Comparison of ENCODE assay signal across 8 cellular contexts in genomic region chr7:143380646-143381426, GRCh38. TPM values are rescaled to one million over a fixed set of nuclear protein-coding genes. Genes with fewer than 3 reads are reported as not detected.
A peak's percentile ranks its signal among the peaks of the same experiment; 100 is the strongest.
DNase-seq lines count a peak whose midpoint lies in the region; ATAC-seq lines count a peak whose summit lies in the region.

Gene ZYX, plus strand, starts transcription at chr7:143381345. Its CDS starts 227 bp downstream, at chr7:143381572.

- H3K4me1 Mint-ChIP-seq in CD4-positive, CD25-positive, alpha-beta regulatory T cell = peaks cover 28 to 40% (median 34%) of the 10 kb centered on the region in 4 donors

- peaks cover 0 to 1% (median 0%) of the 10 kb centered on the region in 7 donors for H3K9me3 Mint-ChIP-seq in CD4-positive, CD25-positive, alpha-beta regulatory T cell

- H3K36me3 Mint-ChIP-seq in CD4-positive, CD25-positive, alpha-beta regulatory T cell = peaks cover 4% of the 10 kb centered on the region

- ATAC-seq in CD4-positive, CD25-positive, alpha-beta regulatory T cell (ENCODE audit: low read depth in 2 of 2) = peak; percentile 80 to 81
- ATAC-seq in GM19452 (IDR thresholded peaks at IDR 0.05; ENCODE audit: unreplicated experiment) (peak; percentile 77), HG03575 (IDR thresholded peaks at IDR 0.05; ENCODE audit: extremely low read depth, insufficient number of reproducible peaks, low FRiP score, unreplicated experiment) (peak; percentile 31)

- H3K4me3 Mint-ChIP-seq in CD4-positive, CD25-positive, alpha-beta regulatory T cell = peak within 1 kb of the TSS; percentile 91 to 99 (median 94)

- no peaks in the 10 kb centered on the region for H3K27me3 Mint-ChIP-seq in CD4-positive, CD25-positive, alpha-beta regulatory T cell

- H3K27me3 ChIP-seq in CD4-positive, CD25-positive, alpha-beta regulatory T cell (ENCODE audit: control insufficient read depth, insufficient read depth, low read length) = no peaks in the 10 kb centered on the region
- H3K27me3 ChIP-seq in NT2/D1 (ENCODE audit: insufficient read depth, insufficient read length) (no peaks in the 10 kb centered on the region), endocrine pancreas (ENCODE audit: control insufficient read depth, insufficient read depth, low read length) (no peaks in the 10 kb centered on the region)

- peak within 1 kb of the TSS; percentile 91 for H3K4me3 ChIP-seq in CD4-positive, CD25-positive, alpha-beta regulatory T cell (ENCODE audit: low read depth, low read length)
- H3K4me3 ChIP-seq in NT2/D1 (ENCODE audit: insufficient read length, low read depth) (peak within 1 kb of the TSS; percentile 80), endocrine pancreas (ENCODE audit: control insufficient read depth, insufficient read depth, low read length) (no peak within 1 kb of the TSS)

- peak within 1 kb of the TSS; percentile 91 to 98 (median 95) for H3K27ac Mint-ChIP-seq in CD4-positive, CD25-positive, alpha-beta regulatory T cell

- peak; percentile 82 to 91 (median 87) for DNase-seq in CD4-positive, CD25-positive, alpha-beta regulatory T cell
- DNase-seq in NT2/D1 (ENCODE audit: low read depth, low spot score) (peak; percentile 91), mesenteric fat pad (ENCODE audit: low spot score) (peak; percentile 97)
- peak; percentile 78 for DNase-seq in activated CD8-positive, alpha-beta memory T cell treated with anti-CD3 and anti-CD28 coated beads, Interleukin-2, amount 50 U/mL, for 1 hour (ENCODE audit: extremely low read depth)
- DNase-seq in stimulated activated CD8-positive, alpha-beta memory T cell treated with anti-CD3 and anti-CD28 coated beads, Interleukin-15, amount 100 ng/mL, for 4 hours (ENCODE audit: low read depth in 2 of 2) = peak; percentile 83 to 84

- no peaks in the 10 kb centered on the region for H3K36me3 ChIP-seq in CD4-positive, CD25-positive, alpha-beta regulatory T cell (ENCODE audit: control insufficient read depth, insufficient read depth, low read length)
- H3K36me3 ChIP-seq in NT2/D1 (ENCODE audit: insufficient read depth, insufficient read length, low read length) (peaks cover 47% of the 10 kb centered on the region), endocrine pancreas (ENCODE audit: control insufficient read depth, insufficient read depth, low read length) (no peaks in the 10 kb centered on the region)

- H3K4me1 ChIP-seq in CD4-positive, CD25-positive, alpha-beta regulatory T cell (ENCODE audit: control insufficient read depth, insufficient read depth, low read length, poor library complexity, severe bottlenecking) = peaks cover 69% of the 10 kb centered on the region
- H3K4me1 ChIP-seq in NT2/D1 (ENCODE audit: insufficient read depth, insufficient read length) (peaks cover 14% of the 10 kb centered on the region), endocrine pancreas (ENCODE audit: control insufficient read depth, insufficient read depth, low read length) (no peaks in the 10 kb centered on the region)

- H3K9ac ChIP-seq in NT2/D1 (ENCODE audit: insufficient read length, low read depth) = peak within 1 kb of the TSS; percentile 94
- peak within 1 kb of the TSS; percentile 98 for H3K9ac ChIP-seq in endocrine pancreas (ENCODE audit: control insufficient read depth, insufficient read depth, low read length)

- no peaks in the 10 kb centered on the region for H3K9me3 ChIP-seq in CD4-positive, CD25-positive, alpha-beta regulatory T cell (ENCODE audit: control insufficient read depth in 2 of 2, low read length in 2 of 2)
- H3K9me3 ChIP-seq in NT2/D1 (ENCODE audit: insufficient read depth, low read length) (0 out of 2 replicates have a peak, but pooled peaks cover 4% of the 10 kb centered on the region), endocrine pancreas (ENCODE audit: control insufficient read depth, low read length) (no peaks in the 10 kb centered on the region)

- H3K27ac ChIP-seq in CD4-positive, CD25-positive, alpha-beta regulatory T cell (ENCODE audit: insufficient read depth, low read length, poor library complexity, severe bottlenecking) = peak within 1 kb of the TSS; percentile 96

RNA-seq across cellular contexts. Expression of gene ZYX, which starts in this region (rescaled TPM):
- 174 TPM for total RNA-seq in CD4-positive, CD25-positive, alpha-beta regulatory T cell
- 100 to 1,000 TPM in 1 of 4 donors, 10 to 100 TPM in 3; 81.1 to 105 (median 89.5) TPM for polyA plus RNA-seq in CD4-positive, CD25-positive, alpha-beta regulatory T cell
- total RNA-seq in mesenteric fat pad = 271 TPM
